ENCODE assay signal across 20 cellular contexts in genomic region chr20:46931699-46932098, GRCh38. TPM values are rescaled to one million over a fixed set of nuclear protein-coding genes. Genes with fewer than 3 reads are reported as not detected.
DNase-seq lines count a peak whose midpoint lies in the region; ATAC-seq and TF ChIP-seq lines count a peak whose summit lies in the region.
"Had no signal": no experiment of that assay in that cellular context is flagged by ENCODE, and none has a peak within 500 bp of the region (broad histone marks: within the 10 kb centered on the region; RNA-seq: fewer than 3 reads in every experiment).

No MANE protein-coding gene starts in this region.

- TF ChIP-seq POLR2A in prostate gland (IDR thresholded peaks at IDR 0.05), result no peak
- TF ChIP-seq POLR2A in uterus (IDR thresholded peaks at IDR 0.05), result no peak

- intact Hi-C loops in Right ventricle myocardium superior (cut with DNase I), result no loop called here
- intact Hi-C loops in prostate gland (cut with DNase I), result loop anchor here (10.0 kb wide), 1 partner anchor 93 kb away; no protein-coding TSS in a partner anchor
- intact Hi-C loops in uterus (cut with DNase I; ENCODE audit: low total_unique reads), result no loop called here

- H3K27me3 ChIP-seq in right atrium auricular region (no peaks in the 10 kb centered on the region), prostate gland (replicated peaks; ENCODE audit: insufficient read depth) (no peaks in the 10 kb centered on the region), uterus (peaks cover 0 to 5% of the 10 kb centered on the region in 2 donors)
- H3K27me3 ChIP-seq: sigmoid colon, vagina had no signal

- H3K36me3 ChIP-seq in right atrium auricular region (no peaks in the 10 kb centered on the region), prostate gland (no peaks in the 10 kb centered on the region), uterus (no peaks in the 10 kb centered on the region)
- H3K36me3 ChIP-seq: left lung, sigmoid colon, vagina had no signal

- DNase-seq in Right ventricle myocardium superior, result no peak
- DNase-seq in right atrium auricular region (ENCODE audit: low spot score), result no peak
- DNase-seq in fibroblast of villous mesenchyme (ENCODE audit: low read depth), result peak; percentile 21
- no peak for DNase-seq in prostate gland (ENCODE audit: low spot score)
- DNase-seq in uterus, result peak; percentile 29 to 45
- no peak for DNase-seq in medulla oblongata (ENCODE audit: extremely low spot score)
- DNase-seq: activated CD4-positive, CD25-positive, alpha-beta regulatory T cell treated with anti-CD3 and anti-CD28 coated beads, Interleukin-2, amount 50 U/mL, for 72 hours; GF-D8; left lung; NCI-H2081; NCI-H446; NK-92 treated with Interleukin-12 subunit alpha and Interleukin-12 subunit beta, amount 100 ng/mL, for 24 hours; occipital lobe; sigmoid colon; T-helper 9 cell had no signal

- H3K9me3 ChIP-seq in right atrium auricular region, result no peaks in the 10 kb centered on the region
- H3K9me3 ChIP-seq in prostate gland, result no peaks in the 10 kb centered on the region
- H3K9me3 ChIP-seq in uterus, result no peaks in the 10 kb centered on the region
- H3K9me3 ChIP-seq: left lung, sigmoid colon, vagina had no signal

- H3K27ac ChIP-seq in right atrium auricular region (no peak overlapping the region), prostate gland (peak overlapping the region; percentile 37 to 47), uterus (peak overlapping the region in 1 of 2 donors; percentile 39)
- H3K27ac ChIP-seq: left lung, sigmoid colon, vagina had no signal

- WGBS in prostate gland, result 50% methylated on average over 11 of the region's 11 CpGs

- TF ChIP-seq CTCF in right atrium auricular region (IDR thresholded peaks at IDR 0.05) (no peak), fibroblast of villous mesenchyme (IDR thresholded peaks at IDR 0.05; ENCODE audit: insufficient read depth, low read depth, low read length) (no peak), prostate gland (IDR thresholded peaks at IDR 0.05) (no peak), uterus (IDR thresholded peaks at IDR 0.05) (no peak)

- ATAC-seq in Right ventricle myocardium superior (ENCODE audit: poor library complexity) (peak; percentile 85), HG02571 (IDR thresholded peaks at IDR 0.05; ENCODE audit: unreplicated experiment) (no peak), GM18517 (IDR thresholded peaks at IDR 0.05; ENCODE audit: unreplicated experiment) (no peak)
- ATAC-seq: left lung had no signal

- no peak overlapping the region for H3K4me3 ChIP-seq in right atrium auricular region
- no peak overlapping the region for H3K4me3 ChIP-seq in fibroblast of villous mesenchyme (ENCODE audit: low read depth, low read length)
- H3K4me3 ChIP-seq in prostate gland, result no peak overlapping the region
- no peak overlapping the region for H3K4me3 ChIP-seq in uterus
- H3K4me3 ChIP-seq: left lung, sigmoid colon, vagina had no signal

- H3K4me1 ChIP-seq in right atrium auricular region (peaks cover 0 to 24% of the 10 kb centered on the region in 2 donors), prostate gland (replicated peaks) (peaks cover 2% of the 10 kb centered on the region), uterus (no peaks in the 10 kb centered on the region)
- H3K4me1 ChIP-seq: left lung had no signal

RNA-seq across cellular contexts. Expression of gene EYA2, which starts 37.1 kb away (rescaled TPM):
- total RNA-seq in Right ventricle myocardium superior, result 0.65 TPM
- total RNA-seq in right atrium auricular region, result 1 to 10 TPM in 1 of 2 donors, under 1 TPM in 1; 0.30 to 2.6 TPM
- total RNA-seq in fibroblast of villous mesenchyme, result not detected in 2 replicates
- total RNA-seq in prostate gland, result 10 to 100 TPM; 30.0 to 31.0 TPM
- total RNA-seq in uterus, result 10 to 100 TPM in 1 of 4 donors, 1 to 10 TPM in 3; 2.0 to 11.0 (median 5.6) TPM
- total RNA-seq: activated CD8-positive, alpha-beta memory T cell treated with anti-CD3 and anti-CD28 coated beads for 36 hours; glomerular endothelial cell had no signal

Comparison
In these comparisons a context has a peak if more than half of its experiments do, and no peak if none do; other contexts are left out.
1. DNase-seq: peak in fibroblast of villous mesenchyme (single experiment) and uterus (2 of 2); none in Right ventricle myocardium superior (single experiment), right atrium auricular region (single experiment), prostate gland (single experiment) and medulla oblongata (single experiment).
2. H3K27ac ChIP-seq: peak in prostate gland (2 of 2); none in right atrium auricular region (0 of 2).